ENCODE assay signal across 24 cellular contexts in genomic region chr21:15421947-15422346, GRCh38.
DNase-seq lines count a peak whose midpoint lies in the region; ATAC-seq, FAIRE-seq and TF ChIP-seq lines count a peak whose summit lies in the region.
"Had no signal": no experiment of that assay in that cellular context is flagged by ENCODE, and none has a peak within 500 bp of the region (broad histone marks: within the 10 kb centered on the region; RNA-seq: fewer than 3 reads in every experiment).

No MANE protein-coding gene starts in this region.

- TF ChIP-seq CTCF in RWPE2 (IDR thresholded peaks at IDR 0.05; ENCODE audit: poor library complexity, severe bottlenecking) (no peak), smooth muscle cell (IDR thresholded peaks at IDR 0.05; ENCODE audit: borderline replicate concordance, insufficient read depth, poor library complexity, severe bottlenecking) (no peak)

- H2BK5ac ChIP-seq in mesenchymal stem cell (ENCODE audit: low read depth, low read length, poor library complexity, severe bottlenecking), result no peak overlapping the region

- no peaks in the 10 kb centered on the region for H3K79me1 ChIP-seq in mesenchymal stem cell (replicated peaks; ENCODE audit: low read length, poor library complexity, severe bottlenecking)

- H3K27me3 Mint-ChIP-seq in activated T-cell treated with anti-CD3 and anti-CD28 coated beads, Interleukin-2, amount 50 U/mL, for 4 hours (ENCODE audit: low read depth), result peaks cover 3% of the 10 kb centered on the region
- H3K27me3 Mint-ChIP-seq: activated naive CD4-positive, alpha-beta T cell treated with anti-CD3 and anti-CD28 coated beads, Interleukin-2, amount 10 ng/mL, durations not matched to agents 7 days and 5 days; brain had no signal

- H2AFZ ChIP-seq in smooth muscle cell (ENCODE audit: low read depth) (no peak overlapping the region), mesenchymal stem cell (ENCODE audit: low read depth, low read length) (no peak overlapping the region)

- FAIRE-seq in GM12891 (lab: Jason Lieb, UNC), result no peak
- FAIRE-seq: A204.1 had no signal

- H3K9ac ChIP-seq in smooth muscle cell (ENCODE audit: low read depth), result no peak overlapping the region
- H3K9ac ChIP-seq in mesenchymal stem cell (ENCODE audit: low read length), result no peak overlapping the region

- peaks cover 13% of the 10 kb centered on the region for H3K4me1 ChIP-seq in RWPE2 (ENCODE audit: insufficient read depth, poor library complexity, severe bottlenecking)
- H3K4me1 ChIP-seq in smooth muscle cell (ENCODE audit: low read depth), result peaks cover 39% of the 10 kb centered on the region
- no peaks in the 10 kb centered on the region for H3K4me1 ChIP-seq in mesenchymal stem cell (ENCODE audit: control insufficient read depth, insufficient read depth, low read depth, low read length)
- H3K4me1 ChIP-seq: colonic mucosa, heart right ventricle, vagina had no signal

- H2BK15ac ChIP-seq in mesenchymal stem cell (ENCODE audit: low read depth, poor library complexity, severe bottlenecking), result no peak overlapping the region

- no peak overlapping the region for H3K18ac ChIP-seq in mesenchymal stem cell (ENCODE audit: low read depth in 1 of 2, low read length in 2 of 2)

- H3K36me3 ChIP-seq in RWPE2 (ENCODE audit: low read depth), result no peaks in the 10 kb centered on the region
- no peaks in the 10 kb centered on the region for H3K36me3 ChIP-seq in smooth muscle cell (ENCODE audit: low read depth)
- H3K36me3 ChIP-seq in mesenchymal stem cell (ENCODE audit: control insufficient read depth in 1 of 2, insufficient read depth in 2 of 2, low read depth in 1 of 2, low read length in 2 of 2), result no peaks in the 10 kb centered on the region
- H3K36me3 ChIP-seq: colonic mucosa, heart right ventricle, neutrophil, vagina had no signal

- H3K4me2 ChIP-seq in smooth muscle cell (no peak overlapping the region), mesenchymal stem cell (ENCODE audit: low read length, poor library complexity, severe bottlenecking) (no peak overlapping the region)

- no peak overlapping the region for H4K8ac ChIP-seq in mesenchymal stem cell (ENCODE audit: low read length)

- H4K20me1 ChIP-seq in smooth muscle cell (ENCODE audit: low read depth), result no peaks in the 10 kb centered on the region

- H3K14ac ChIP-seq in mesenchymal stem cell (ENCODE audit: low read length in 2 of 2), result no peak overlapping the region

- peak; percentile 36 to 70 for ATAC-seq in activated T-cell treated with anti-CD3 and anti-CD28 coated beads, Interleukin-2, amount 50 U/mL, for 4 hours
- ATAC-seq in RWPE2 (ENCODE audit: low read depth), result peak; percentile 74
- no peak for ATAC-seq in GM19452 (IDR thresholded peaks at IDR 0.05; ENCODE audit: unreplicated experiment)
- ATAC-seq: heart right ventricle, left ventricle myocardium superior had no signal

- no peak overlapping the region for H3K4ac ChIP-seq in mesenchymal stem cell (ENCODE audit: low read depth in 1 of 2, low read length in 2 of 2)

- H3K9me3 Mint-ChIP-seq in activated T-cell treated with anti-CD3 and anti-CD28 coated beads, Interleukin-2, amount 50 U/mL, for 4 hours, result no peaks in the 10 kb centered on the region
- H3K9me3 Mint-ChIP-seq: activated naive CD4-positive, alpha-beta T cell treated with anti-CD3 and anti-CD28 coated beads, Interleukin-2, amount 10 ng/mL, durations not matched to agents 7 days and 5 days; IgD-negative memory B cell had no signal

- H4K91ac ChIP-seq in mesenchymal stem cell (ENCODE audit: low read length), result no peak overlapping the region

- H3K79me2 ChIP-seq in smooth muscle cell (ENCODE audit: low read depth), result no peaks in the 10 kb centered on the region

- no peaks in the 10 kb centered on the region for H3K36me3 Mint-ChIP-seq in activated T-cell treated with anti-CD3 and anti-CD28 coated beads, Interleukin-2, amount 50 U/mL, for 4 hours (ENCODE audit: insufficient read depth)
- H3K36me3 Mint-ChIP-seq: activated naive CD4-positive, alpha-beta T cell treated with anti-CD3 and anti-CD28 coated beads, Interleukin-2, amount 10 ng/mL, durations not matched to agents 7 days and 5 days; brain; IgD-negative memory B cell had no signal

- H2BK120ac ChIP-seq in mesenchymal stem cell (ENCODE audit: low read depth, low read length), result no peak overlapping the region

- H3K23ac ChIP-seq in mesenchymal stem cell (ENCODE audit: low read length in 2 of 2), result no peak overlapping the region

- no peak for TF ChIP-seq POLR2A in GM12891 (IDR thresholded peaks at IDR 0.05; ENCODE audit: low read depth, low read length)

- no peak overlapping the region for H3K4me3 Mint-ChIP-seq in activated T-cell treated with anti-CD3 and anti-CD28 coated beads, Interleukin-2, amount 50 U/mL, for 4 hours
- H3K4me3 Mint-ChIP-seq: activated naive CD4-positive, alpha-beta T cell treated with anti-CD3 and anti-CD28 coated beads, Interleukin-2, amount 10 ng/mL, durations not matched to agents 7 days and 5 days; brain; HFFc6; IgD-negative memory B cell had no signal

- H3K9me3 ChIP-seq in RWPE2 (ENCODE audit: severe bottlenecking) (no peaks in the 10 kb centered on the region), smooth muscle cell (replicated peaks; ENCODE audit: low read depth) (no peaks in the 10 kb centered on the region), mesenchymal stem cell (ENCODE audit: control insufficient read depth, low read length) (no peaks in the 10 kb centered on the region)
- H3K9me3 ChIP-seq: colonic mucosa, heart right ventricle, neutrophil, vagina had no signal

- no peak overlapping the region for H2BK12ac ChIP-seq in mesenchymal stem cell (ENCODE audit: low read length in 2 of 2)

- H3K27me3 ChIP-seq in RWPE2 (ENCODE audit: insufficient read depth, poor library complexity, severe bottlenecking) (no peaks in the 10 kb centered on the region), smooth muscle cell (ENCODE audit: low read depth) (no peaks in the 10 kb centered on the region), mesenchymal stem cell (ENCODE audit: control insufficient read depth in 1 of 2, insufficient read depth in 1 of 2, low read length in 2 of 2) (no peaks in the 10 kb centered on the region)
- H3K27me3 ChIP-seq: colonic mucosa, neutrophil, vagina had no signal

- no peak overlapping the region for H2AK5ac ChIP-seq in mesenchymal stem cell (ENCODE audit: low read length, severe bottlenecking)

- H3F3A ChIP-seq in smooth muscle cell (ENCODE audit: low read depth), result no peaks in the 10 kb centered on the region

- H3K27ac ChIP-seq in RWPE2 (ENCODE audit: poor library complexity, severe bottlenecking) (peak overlapping the region; percentile 71), epithelial cell of prostate (peak overlapping the region; percentile 82), smooth muscle cell (ENCODE audit: low read depth) (peak overlapping the region; percentile 81), mesenchymal stem cell (ENCODE audit: low read length, poor library complexity, severe bottlenecking) (no peak overlapping the region)
- H3K27ac ChIP-seq: colonic mucosa, neutrophil, vagina, VCaP had no signal

- DNase-seq in activated T-cell treated with anti-CD3 and anti-CD28 coated beads, Interleukin-2, amount 50 U/mL, for 4 hours, result no peak
- no peak for DNase-seq in activated T-cell treated with anti-CD3 and anti-CD28 coated beads, Interleukin-2, amount 50 U/mL, for 48 hours
- DNase-seq in RWPE2 (ENCODE audit: low spot score), result no peak
- DNase-seq in epithelial cell of prostate (ENCODE audit: low read depth, low spot score), result peak; percentile 86
- no peak for DNase-seq in smooth muscle cell (lab: John Stamatoyannopoulos, UW; ENCODE audit: unreplicated experiment)
- no peak for DNase-seq in GM12891 (ENCODE audit: insufficient read length, low spot score)
- no peak for DNase-seq in mesenchymal stem cell
- DNase-seq: activated CD4-positive, alpha-beta T cell treated with anti-CD3 and anti-CD28 coated beads, Interleukin-2, amount 50 U/mL, for 48 hours; activated naive CD4-positive, alpha-beta T cell treated with anti-CD3 and anti-CD28 coated beads, Interleukin-2, amount 10 ng/mL, durations not matched to agents 7 days and 5 days; activated T-cell treated with anti-CD3 and anti-CD28 coated beads for 4 hours; Calu3; colonic mucosa; heart right ventricle; HFFc6; left ventricle myocardium superior; NCI-H1436 treated with DMSO at 0.1 percent for 48 hours; NCI-H2171 treated with DMSO at 0.1 percent for 48 hours had no signal

- H3K4me3 ChIP-seq in RWPE2 (ENCODE audit: severe bottlenecking) (no peak overlapping the region), smooth muscle cell (no peak overlapping the region), mesenchymal stem cell (ENCODE audit: insufficient read depth in 1 of 2, low read depth in 1 of 2, low read length in 2 of 2) (no peak overlapping the region)
- H3K4me3 ChIP-seq: colonic mucosa, heart right ventricle, vagina had no signal

- WGBS in smooth muscle cell (ENCODE audit: low lambda C conversion rate), result 73% methylated on average over 2 of the region's 2 CpGs
- no CpG with 5 or more reads among the region's 2 CpGs for WGBS in mesenchymal stem cell

- peaks cover 27% of the 10 kb centered on the region for H3K4me1 Mint-ChIP-seq in activated T-cell treated with anti-CD3 and anti-CD28 coated beads, Interleukin-2, amount 50 U/mL, for 4 hours (ENCODE audit: low read depth)
- H3K4me1 Mint-ChIP-seq: IgD-negative memory B cell had no signal

TF ChIP-seq in GM12891, 5 proteins besides CTCF, POLR2A, EP300 and RAD21:
- TF ChIP-seq TAF1 (IDR thresholded peaks at IDR 0.05; ENCODE audit: low read depth, low read length), result no peak
- TF ChIP-seq SPI1 (IDR thresholded peaks at IDR 0.05; ENCODE audit: low read depth, low read length), result no peak
